Comparison of ENCODE assay signal across 17 cellular contexts in the genomic region with DNA sequence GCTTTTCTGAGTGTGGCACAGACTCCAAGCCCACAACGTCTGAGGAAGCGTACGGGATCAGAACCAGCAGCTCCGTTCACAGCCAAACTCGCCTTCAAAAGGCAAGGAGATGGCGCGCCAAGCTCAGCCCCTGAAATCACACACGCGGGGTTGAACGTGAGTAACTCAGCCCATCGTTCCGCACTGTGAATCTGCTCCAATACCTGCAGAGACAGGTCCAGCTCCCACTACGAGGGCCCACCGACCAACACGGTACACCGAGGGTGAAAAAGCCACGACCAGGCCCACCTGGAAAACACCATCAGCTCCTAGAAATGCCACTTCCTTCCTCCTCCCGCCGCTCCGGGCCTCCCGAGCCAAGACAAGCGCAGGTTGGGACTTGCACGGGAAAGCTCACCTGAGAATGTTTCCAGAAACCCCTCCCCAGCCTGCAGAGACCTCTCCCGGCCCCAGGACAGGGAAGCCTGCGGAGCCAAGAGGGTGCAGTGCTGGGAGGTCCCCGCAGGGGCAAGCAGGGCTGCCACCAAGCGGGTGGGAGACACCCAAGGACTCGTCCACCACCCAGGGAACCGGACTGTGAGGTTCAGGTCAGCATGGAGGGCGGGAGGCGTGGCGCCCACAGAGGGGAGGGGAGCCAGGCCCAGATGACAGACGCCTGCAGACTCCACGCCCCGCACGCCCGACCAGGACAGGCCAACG.
DNase-seq lines count a peak whose midpoint lies in the region; ATAC-seq and TF ChIP-seq lines count a peak whose summit lies in the region.
"Had no signal": no experiment of that assay in that cellular context is flagged by ENCODE, and none has a peak within 500 bp of the region (broad histone marks: within the 10 kb centered on the region; RNA-seq: fewer than 3 reads in every experiment).

No MANE protein-coding gene starts in this region.

- H3K4me1 ChIP-seq in left ventricle myocardium inferior (peaks cover 20% of the 10 kb centered on the region), upper lobe of right lung (peaks cover 28% of the 10 kb centered on the region)

- no peaks in the 10 kb centered on the region for H3K36me3 ChIP-seq in left ventricle myocardium inferior
- H3K36me3 ChIP-seq in upper lobe of right lung = no peaks in the 10 kb centered on the region
- H3K36me3 ChIP-seq: neutrophil, upper lobe of left lung had no signal

- intact Hi-C loops in Right ventricle myocardium inferior (cut with DNase I) = no loop called here
- intact Hi-C loops in left ventricle myocardium inferior (cut with micrococcal nuclease) = no loop called here
- intact Hi-C loops in upper lobe of right lung (cut with DNase I) = no loop called here

- H3K4me3 ChIP-seq in left ventricle myocardium inferior (no peak overlapping the region), upper lobe of right lung (no peak overlapping the region)
- H3K4me3 ChIP-seq: upper lobe of left lung had no signal

- POLR2A ChIA-PET in activated naive CD8-positive, alpha-beta T cell treated with anti-CD3 and anti-CD28 coated beads, Interleukin-2, amount 10 ng/mL, durations not matched to agents 7 days and 5 days (lab: Charles Lee) = interaction anchor here (9.1 kb wide), 1 partner anchor 11 kb away, joined by 164 read pairs; no protein-coding TSS in a partner anchor

- peaks cover 66% of the 10 kb centered on the region for H3K4me1 Mint-ChIP-seq in activated naive CD8-positive, alpha-beta T cell treated with anti-CD3 and anti-CD28 coated beads, Interleukin-2, amount 10 ng/mL, durations not matched to agents 7 days and 5 days
- H3K4me1 Mint-ChIP-seq in stimulated activated memory B cell treated with anti-CD40 and anti-IgM and Interleukin-4, amounts not matched to agents 10 μg/mL and 1 μg/mL and 100 μg/mL, for 72 hours = peaks cover 25% of the 10 kb centered on the region

- no peaks in the 10 kb centered on the region for H3K27me3 ChIP-seq in left ventricle myocardium inferior (ENCODE audit: low read depth)
- no peaks in the 10 kb centered on the region for H3K27me3 ChIP-seq in upper lobe of right lung
- H3K27me3 ChIP-seq: neutrophil, upper lobe of left lung had no signal

- H3K9me3 ChIP-seq in left ventricle myocardium inferior (replicated peaks) (no peaks in the 10 kb centered on the region), upper lobe of right lung (no peaks in the 10 kb centered on the region)
- H3K9me3 ChIP-seq: neutrophil, upper lobe of left lung had no signal

- peaks cover 16% of the 10 kb centered on the region for H3K36me3 Mint-ChIP-seq in activated naive CD8-positive, alpha-beta T cell treated with anti-CD3 and anti-CD28 coated beads, Interleukin-2, amount 10 ng/mL, durations not matched to agents 7 days and 5 days
- H3K36me3 Mint-ChIP-seq in stimulated activated memory B cell treated with anti-CD40 and anti-IgM and Interleukin-4, amounts not matched to agents 10 μg/mL and 1 μg/mL and 100 μg/mL, for 72 hours = peaks cover 20% of the 10 kb centered on the region

- H3K9me3 Mint-ChIP-seq in activated naive CD8-positive, alpha-beta T cell treated with anti-CD3 and anti-CD28 coated beads, Interleukin-2, amount 10 ng/mL, durations not matched to agents 7 days and 5 days = peaks cover 10% of the 10 kb centered on the region
- H3K9me3 Mint-ChIP-seq in stimulated activated memory B cell treated with anti-CD40 and anti-IgM and Interleukin-4, amounts not matched to agents 10 μg/mL and 1 μg/mL and 100 μg/mL, for 72 hours = peaks cover 11% of the 10 kb centered on the region

- in situ Hi-C loops in G401 (cut with HindIII; ENCODE audit: low sequenced_read_pairs) = no loop called here

- H3K27ac ChIP-seq in left ventricle myocardium inferior (replicated peaks) (no peak overlapping the region), upper lobe of right lung (no peak overlapping the region)
- H3K27ac ChIP-seq: neutrophil, upper lobe of left lung had no signal

- H3K27me3 Mint-ChIP-seq in activated naive CD8-positive, alpha-beta T cell treated with anti-CD3 and anti-CD28 coated beads, Interleukin-2, amount 10 ng/mL, durations not matched to agents 7 days and 5 days = no peaks in the 10 kb centered on the region
- H3K27me3 Mint-ChIP-seq in stimulated activated memory B cell treated with anti-CD40 and anti-IgM and Interleukin-4, amounts not matched to agents 10 μg/mL and 1 μg/mL and 100 μg/mL, for 72 hours = no peaks in the 10 kb centered on the region

- DNase-seq in Right ventricle myocardium inferior (ENCODE audit: missing footprints) (peak; percentile 60), left ventricle myocardium inferior (no peak), islet precursor cell (peak; percentile 49), upper lobe of right lung (peak; percentile 63), G401 (ENCODE audit: low spot score) (no peak)
- no peak for DNase-seq in activated naive CD8-positive, alpha-beta T cell treated with anti-CD3 and anti-CD28 coated beads, Interleukin-2, amount 10 ng/mL, durations not matched to agents 7 days and 5 days
- no peak for DNase-seq in stimulated activated CD4-positive, alpha-beta T cell treated with anti-CD3 and anti-CD28 coated beads, Interleukin-4, amount 100 ng/mL, for 1 hour
- DNase-seq: activated CD4-positive, alpha-beta T cell treated with anti-CD3 and anti-CD28 coated beads, Interleukin-2, amount 50 U/mL, for 4 hours; amniotic stem cell; effector CD8-positive, alpha-beta T cell; NCI-H1930; NCI-H524; SHP77; T-helper 1 cell; upper lobe of left lung had no signal

- peak overlapping the region; percentile 75 for H3K4me3 Mint-ChIP-seq in activated naive CD8-positive, alpha-beta T cell treated with anti-CD3 and anti-CD28 coated beads, Interleukin-2, amount 10 ng/mL, durations not matched to agents 7 days and 5 days
- H3K4me3 Mint-ChIP-seq in stimulated activated memory B cell treated with anti-CD40 and anti-IgM and Interleukin-4, amounts not matched to agents 10 μg/mL and 1 μg/mL and 100 μg/mL, for 72 hours = no peak overlapping the region

- no peak for TF ChIP-seq CTCF in left ventricle myocardium inferior (IDR thresholded peaks at IDR 0.05; ENCODE audit: borderline replicate concordance)
- no peak for TF ChIP-seq CTCF in upper lobe of right lung (IDR thresholded peaks at IDR 0.05)

- ATAC-seq in Right ventricle myocardium inferior = no peak
- ATAC-seq in activated naive CD8-positive, alpha-beta T cell treated with anti-CD3 and anti-CD28 coated beads, Interleukin-2, amount 10 ng/mL, durations not matched to agents 7 days and 5 days (ENCODE audit: low read depth) = no peak
- peak; percentile 12 for ATAC-seq in upper lobe of right lung
- no peak for ATAC-seq in stimulated activated memory B cell treated with anti-CD40 and anti-IgM and Interleukin-4, amounts not matched to agents 10 μg/mL and 1 μg/mL and 100 μg/mL, for 72 hours

- H3K27ac Mint-ChIP-seq in activated naive CD8-positive, alpha-beta T cell treated with anti-CD3 and anti-CD28 coated beads, Interleukin-2, amount 10 ng/mL, durations not matched to agents 7 days and 5 days = peak overlapping the region; percentile 100
- no peak overlapping the region for H3K27ac Mint-ChIP-seq in stimulated activated memory B cell treated with anti-CD40 and anti-IgM and Interleukin-4, amounts not matched to agents 10 μg/mL and 1 μg/mL and 100 μg/mL, for 72 hours

Comparison
In these comparisons a context has a peak if more than half of its experiments do, and no peak if none do; other contexts are left out.
1. DNase-seq: peak in Right ventricle myocardium inferior (single experiment), islet precursor cell (single experiment) and upper lobe of right lung (single experiment); none in left ventricle myocardium inferior (single experiment), activated naive CD8-positive, alpha-beta T cell treated with anti-CD3 and anti-CD28 coated beads, Interleukin-2, amount 10 ng/mL, durations not matched to agents 7 days and 5 days (single experiment), stimulated activated CD4-positive, alpha-beta T cell treated with anti-CD3 and anti-CD28 coated beads, Interleukin-4, amount 100 ng/mL, for 1 hour (single experiment) and G401 (single experiment).